In genomic region chr2:241190291-241190981, GRCh38 we compare ENCODE assay signal across 22 cellular contexts. TPM values are rescaled to one million over a fixed set of nuclear protein-coding genes. Genes with fewer than 3 reads are reported as not detected.
DNase-seq lines count a peak whose midpoint lies in the region; ATAC-seq, FAIRE-seq and TF ChIP-seq lines count a peak whose summit lies in the region.
"Had no signal": no experiment of that assay in that cellular context is flagged by ENCODE, and none has a peak within 500 bp of the region (broad histone marks: within the 10 kb centered on the region; RNA-seq: fewer than 3 reads in every experiment).

No MANE protein-coding gene starts in this region.

- TF ChIP-seq RAD21 in A549 (conservative IDR thresholded peaks at IDR 0.05 in 1 of 2, IDR thresholded peaks at IDR 0.05 in 1 of 2) (no peak), HCT116 (IDR thresholded peaks at IDR 0.05; ENCODE audit: low read depth) (no peak)

- H3K9me3 ChIP-seq in A549 (no peaks in the 10 kb centered on the region), HCT116 (ENCODE audit: control insufficient read depth in 1 of 2, insufficient read depth in 1 of 2, low read depth in 1 of 2, low read length in 2 of 2) (no peaks in the 10 kb centered on the region), endodermal cell (ENCODE audit: control insufficient read depth, low read length) (no peaks in the 10 kb centered on the region)
- H3K9me3 ChIP-seq: MG63, suprapubic skin, vagina had no signal

- H3K27me3 ChIP-seq in HCT116 (ENCODE audit: insufficient read depth, low read length) (no peaks in the 10 kb centered on the region), endodermal cell (ENCODE audit: control insufficient read depth, insufficient read depth, low read length, poor library complexity, severe bottlenecking) (no peaks in the 10 kb centered on the region)
- H3K27me3 ChIP-seq: MG63, vagina had no signal

- FAIRE-seq in A549 (lab: Jason Lieb, UNC): no peak
- FAIRE-seq: GM12891, RCC 7860 had no signal

- CTCF ChIA-PET in A549 (lab: Yijun Ruan, JAX): no interaction called here
- CTCF ChIA-PET in HCT116 (lab: Charles Lee): no interaction called here

- H4K20me1 ChIP-seq in HCT116 (ENCODE audit: insufficient read depth): no peaks in the 10 kb centered on the region

- no peak overlapping the region for H3K9ac ChIP-seq in HCT116 (ENCODE audit: low read length)
- H3K9ac ChIP-seq in endodermal cell (ENCODE audit: extremely low read depth, low read length, poor library complexity, severe bottlenecking): no peak overlapping the region

- H3K27ac Mint-ChIP-seq in endodermal cell (no peak overlapping the region), HFFc6 (no peak overlapping the region)
- no peak overlapping the region for H3K27ac Mint-ChIP-seq in natural killer cell treated with Interleukin-12 subunit alpha and Interleukin-12 subunit beta and Interleukin-15 and Interleukin-18, amount 100 ng/mL, for 72 hours
- H3K27ac Mint-ChIP-seq: memory B cell had no signal

- 87% methylated on average over 14 of the region's 19 CpGs for WGBS in A549 (ENCODE audit: missing lambda C conversion rate)
- 94% methylated on average over 8 to 19 of the region's 19 CpGs for WGBS in endodermal cell (ENCODE audit: insufficient coverage in 1 of 2, insufficient read length in 1 of 2), 2 experiments

- no peak overlapping the region for H3K4me3 ChIP-seq in A549
- no peak overlapping the region for H3K4me3 ChIP-seq in HCT116 (replicated peaks in 1 of 2; ENCODE audit: low read depth in 1 of 2, low read length in 2 of 2)
- H3K4me3 ChIP-seq in endodermal cell (ENCODE audit: low read length): no peak overlapping the region
- H3K4me3 ChIP-seq: MG63, smooth muscle cell, suprapubic skin, vagina had no signal

- H3K9me3 Mint-ChIP-seq in endodermal cell (no peaks in the 10 kb centered on the region), HFFc6 (no peaks in the 10 kb centered on the region)
- no peaks in the 10 kb centered on the region for H3K9me3 Mint-ChIP-seq in natural killer cell treated with Interleukin-12 subunit alpha and Interleukin-12 subunit beta and Interleukin-15 and Interleukin-18, amount 100 ng/mL, for 72 hours
- H3K9me3 Mint-ChIP-seq: memory B cell had no signal

- peak in 1 of 2 experiments; percentile 26 for DNase-seq in A549 (ENCODE audit: low read depth in 1 of 2, low spot score in 1 of 2)
- DNase-seq in HCT116 (ENCODE audit: low read depth, low spot score): no peak
- DNase-seq in endodermal cell: peak; percentile 54
- DNase-seq in natural killer cell treated with Interleukin-12 subunit alpha and Interleukin-12 subunit beta and Interleukin-15 and Interleukin-18, amount 100 ng/mL, for 72 hours (ENCODE audit: low spot score): peak; percentile 60
- no peak for DNase-seq in HFFc6
- DNase-seq: activated CD4-positive, alpha-beta T cell treated with anti-CD3 and anti-CD28 coated beads for 4 hours; activated naive CD4-positive, alpha-beta T cell treated with anti-CD3 and anti-CD28 coated beads, Interleukin-2, amount 50 U/mL, for 16 hours; C1 segment of cervical spinal cord; kidney glomerular epithelial cell; MG63; nucleus accumbens; stimulated activated CD4-positive, alpha-beta T cell treated with anti-CD3 and anti-CD28 coated beads, Interleukin-2, amount 100 ng/mL, for 24 hours; T-helper 2 cell had no signal

- H3K27ac ChIP-seq in A549: no peak overlapping the region
- no peak overlapping the region for H3K27ac ChIP-seq in HCT116 (ENCODE audit: low read depth, low read length)
- H3K27ac ChIP-seq in endodermal cell (ENCODE audit: low read depth, low read length): no peak overlapping the region
- H3K27ac ChIP-seq: suprapubic skin, vagina had no signal

- peaks cover 6% of the 10 kb centered on the region; the same call in 1 of the 3 replicates for H3K4me1 ChIP-seq in A549
- H3K4me1 ChIP-seq in HCT116 (ENCODE audit: control insufficient read depth in 1 of 2, insufficient read depth in 2 of 2, low read length in 2 of 2): no peaks in the 10 kb centered on the region
- H3K4me1 ChIP-seq in endodermal cell (ENCODE audit: control insufficient read depth, insufficient read depth, low read length): peaks cover 6% of the 10 kb centered on the region
- H3K4me1 ChIP-seq: suprapubic skin, vagina had no signal

- peaks cover 4% of the 10 kb centered on the region for H3K4me1 Mint-ChIP-seq in endodermal cell
- H3K4me1 Mint-ChIP-seq in natural killer cell treated with Interleukin-12 subunit alpha and Interleukin-12 subunit beta and Interleukin-15 and Interleukin-18, amount 100 ng/mL, for 72 hours (ENCODE audit: low read depth in 2 of 2): no peaks in the 10 kb centered on the region
- H3K4me1 Mint-ChIP-seq in HFFc6 (ENCODE audit: low read depth): no peaks in the 10 kb centered on the region

- H3K79me2 ChIP-seq in HCT116 (ENCODE audit: insufficient read depth, low read length): no peaks in the 10 kb centered on the region

- TF ChIP-seq CTCF in A549 (IDR thresholded peaks at IDR 0.05): no peak
- no peak for TF ChIP-seq CTCF in HCT116 (IDR thresholded peaks at IDR 0.05 in 2 of 3, conservative IDR thresholded peaks at IDR 0.05 in 1 of 3; ENCODE audit: borderline replicate concordance in 1 of 3, insufficient read depth in 1 of 3, low read depth in 2 of 3, low read length in 2 of 3)
- TF ChIP-seq CTCF in endodermal cell (conservative IDR thresholded peaks at IDR 0.05): no peak
- TF ChIP-seq CTCF in HFFc6 (IDR thresholded peaks at IDR 0.05): no peak

- H2AFZ ChIP-seq in HCT116 (ENCODE audit: low read depth, low read length, poor library complexity, severe bottlenecking): no peak overlapping the region

- H3K27me3 Mint-ChIP-seq in endodermal cell (ENCODE audit: insufficient read depth) (no peaks in the 10 kb centered on the region), HFFc6 (ENCODE audit: insufficient read depth) (peaks cover 7% of the 10 kb centered on the region)
- no peaks in the 10 kb centered on the region for H3K27me3 Mint-ChIP-seq in natural killer cell treated with Interleukin-12 subunit alpha and Interleukin-12 subunit beta and Interleukin-15 and Interleukin-18, amount 100 ng/mL, for 72 hours

- no TSS peak for BruUV-seq in HCT116 (replicated peaks; lab: Mats Ljungman, UMichigan)

- no peaks in the 10 kb centered on the region for H3K36me3 Mint-ChIP-seq in endodermal cell (ENCODE audit: low read depth)
- no peaks in the 10 kb centered on the region for H3K36me3 Mint-ChIP-seq in natural killer cell treated with Interleukin-12 subunit alpha and Interleukin-12 subunit beta and Interleukin-15 and Interleukin-18, amount 100 ng/mL, for 72 hours
- H3K36me3 Mint-ChIP-seq in HFFc6 (ENCODE audit: low read depth): no peaks in the 10 kb centered on the region
- H3K36me3 Mint-ChIP-seq: memory B cell had no signal

- ATAC-seq in A549: peak; percentile 55 to 66; a peak in 4 of 6 replicates
- ATAC-seq in HCT116: peak; percentile 55
- peak; percentile 14 to 44 for ATAC-seq in natural killer cell treated with Interleukin-12 subunit alpha and Interleukin-12 subunit beta and Interleukin-15 and Interleukin-18, amount 100 ng/mL, for 72 hours
- ATAC-seq in GM18519 (IDR thresholded peaks at IDR 0.05; ENCODE audit: low FRiP score, unreplicated experiment): no peak
- ATAC-seq in HG03378 (IDR thresholded peaks at IDR 0.05; ENCODE audit: unreplicated experiment): no peak
- no peak for ATAC-seq in HG03439 (IDR thresholded peaks at IDR 0.05; ENCODE audit: unreplicated experiment)

- H3K9me2 ChIP-seq in HCT116 (ENCODE audit: insufficient read depth): no peaks in the 10 kb centered on the region

- POLR2A ChIA-PET in A549 (lab: Yijun Ruan, JAX) (no interaction called here), HCT116 (lab: Charles Lee) (no interaction called here)

- no peak overlapping the region for H3K4me2 ChIP-seq in A549
- H3K4me2 ChIP-seq in HCT116 (ENCODE audit: low read length): no peak overlapping the region
- H3K4me2 ChIP-seq: smooth muscle cell had no signal

- H3K36me3 ChIP-seq in HCT116 (ENCODE audit: control insufficient read depth in 1 of 2, insufficient read depth in 2 of 2, low read length in 2 of 2) (no peaks in the 10 kb centered on the region), endodermal cell (ENCODE audit: control insufficient read depth, insufficient read depth, low read length) (no peaks in the 10 kb centered on the region)
- H3K36me3 ChIP-seq: MG63, suprapubic skin, vagina had no signal

- no peak for TF ChIP-seq POLR2A in A549 (IDR thresholded peaks at IDR 0.05; ENCODE audit: low read length)
- no peak for TF ChIP-seq POLR2A in HCT116 (IDR thresholded peaks at IDR 0.05; ENCODE audit: borderline replicate concordance, extremely low read depth, insufficient read depth, insufficient read length)

- intact Hi-C loops in HCT116 (cut with micrococcal nuclease): no loop called here

- RAD21 ChIA-PET in HCT116 (lab: Charles Lee; ENCODE audit: low non-redundant PET in 1 of 2, low total read pairs in 2 of 2, uncharacterized antibody in 2 of 2, unreplicated experiment in 2 of 2): no interaction called here

- TF ChIP-seq EP300 in A549 (IDR thresholded peaks at IDR 0.05): no peak

- H3K4me3 Mint-ChIP-seq in endodermal cell (no peak overlapping the region), HFFc6 (no peak overlapping the region)
- H3K4me3 Mint-ChIP-seq in natural killer cell treated with Interleukin-12 subunit alpha and Interleukin-12 subunit beta and Interleukin-15 and Interleukin-18, amount 100 ng/mL, for 72 hours: no peak overlapping the region
- H3K4me3 Mint-ChIP-seq: memory B cell had no signal

RNA-seq across cellular contexts. Expression of gene ANO7, which starts 2.0 kb away (rescaled TPM):
- polyA plus RNA-seq in A549 (2011; rRNA removed) (0.92 and 1.3 TPM in 2 replicates), A549 (2017; fragmentation: RNase III; extraction: RNeasy Plus Mini Kit Qiagen cat#74134 plus additional on column Dnase treatment) (2.0 to 3.0 TPM (median 2.7 TPM) in 3 replicates)
- 2.1 and 3.1 TPM in 2 replicates for polyA plus RNA-seq in A549 (2012; cell fraction: cytosol; rRNA removed)
- polyA plus RNA-seq in A549 (2012; cell fraction: nucleus; rRNA removed): 3.7 and 4.2 TPM in 2 replicates
- polyA minus RNA-seq in A549 (2011; rRNA and poly(A)+ RNA removed): 1.9 and 2.8 TPM in 2 replicates
- total RNA-seq in HCT116 (2021; ENCODE audit: unreplicated experiment) (0.84 TPM), endodermal cell (1 to 10 TPM; 8.1 to 8.5 TPM)
- 0.42 and 0.75 TPM in 2 replicates for polyA plus RNA-seq in HCT116 (2012)
- 1.3 TPM for polyA plus RNA-seq in endodermal cell (2013, experiment 1 of 2)
- 2.0 TPM for polyA plus RNA-seq in endodermal cell (2013, experiment 2 of 2)
- 1 to 10 TPM; 2.8 to 7.1 TPM for total RNA-seq in natural killer cell treated with Interleukin-12 subunit alpha and Interleukin-12 subunit beta and Interleukin-15 and Interleukin-18, amount 100 ng/mL, for 72 hours
- total RNA-seq in HFFc6 (2021; fragmentation: NEBNext Ultra II Directional; extraction: Animal tissue kit (Norgen Biotek cat#: 25700)): 1 to 10 TPM in 4 of 6 experiments, under 1 TPM in 2; 0.80 to 1.4 (median 1.2) TPM

RNA-seq across cellular contexts. Expression of gene PPP1R7, which starts 40.2 kb away (rescaled TPM):
- 50.0 and 76.4 TPM in 2 replicates for polyA plus RNA-seq in A549 (2011; rRNA removed)
- polyA plus RNA-seq in A549 (2012; cell fraction: cytosol; rRNA removed): 35.8 and 48.1 TPM in 2 replicates
- 21.8 and 24.9 TPM in 2 replicates for polyA plus RNA-seq in A549 (2012; cell fraction: nucleus; rRNA removed)
- 124 to 136 TPM (median 129 TPM) in 3 replicates for polyA plus RNA-seq in A549 (2017; fragmentation: RNase III; extraction: RNeasy Plus Mini Kit Qiagen cat#74134 plus additional on column Dnase treatment)
- 22.3 and 23.8 TPM in 2 replicates for polyA minus RNA-seq in A549 (2011; rRNA and poly(A)+ RNA removed)
- total RNA-seq in HCT116 (2021; ENCODE audit: unreplicated experiment): 45.4 TPM
- polyA plus RNA-seq in HCT116 (2012): 44.5 and 55.7 TPM in 2 replicates
- total RNA-seq in endodermal cell: 10 to 100 TPM; 48.5 to 52.7 TPM
- 54.8 TPM for polyA plus RNA-seq in endodermal cell (2013, experiment 1 of 2)
- 59.1 TPM for polyA plus RNA-seq in endodermal cell (2013, experiment 2 of 2)
- total RNA-seq in natural killer cell treated with Interleukin-12 subunit alpha and Interleukin-12 subunit beta and Interleukin-15 and Interleukin-18, amount 100 ng/mL, for 72 hours: 100 to 1,000 TPM in 1 of 2 donors, 10 to 100 TPM in 1; 54.8 to 109 TPM
- 100 to 1,000 TPM in 3 of 6 experiments, 10 to 100 TPM in 3; 90.6 to 117 (median 103) TPM for total RNA-seq in HFFc6 (2021; fragmentation: NEBNext Ultra II Directional; extraction: Animal tissue kit (Norgen Biotek cat#: 25700))

RNA-seq across cellular contexts. Expression of gene PASK, which starts 41.2 kb away (rescaled TPM):
- polyA plus RNA-seq in A549 (2011; rRNA removed): 7.4 and 10.3 TPM in 2 replicates
- 9.5 and 11.1 TPM in 2 replicates for polyA plus RNA-seq in A549 (2012; cell fraction: cytosol; rRNA removed)
- polyA plus RNA-seq in A549 (2012; cell fraction: nucleus; rRNA removed): 48.8 and 66.8 TPM in 2 replicates
- 11.7 to 12.4 TPM (median 12.2 TPM) in 3 replicates for polyA plus RNA-seq in A549 (2017; fragmentation: RNase III; extraction: RNeasy Plus Mini Kit Qiagen cat#74134 plus additional on column Dnase treatment)
- polyA minus RNA-seq in A549 (2011; rRNA and poly(A)+ RNA removed): 12.6 and 20.9 TPM in 2 replicates
- 45.8 TPM for total RNA-seq in HCT116 (2021; ENCODE audit: unreplicated experiment)
- 12.4 and 14.7 TPM in 2 replicates for polyA plus RNA-seq in HCT116 (2012)
- 10 to 100 TPM; 76.5 to 94.5 TPM for total RNA-seq in endodermal cell
- 24.8 TPM for polyA plus RNA-seq in endodermal cell (2013, experiment 1 of 2)
- 21.1 TPM for polyA plus RNA-seq in endodermal cell (2013, experiment 2 of 2)
- 10 to 100 TPM; 69.5 to 78.9 TPM for total RNA-seq in natural killer cell treated with Interleukin-12 subunit alpha and Interleukin-12 subunit beta and Interleukin-15 and Interleukin-18, amount 100 ng/mL, for 72 hours
- total RNA-seq in HFFc6 (2021; fragmentation: NEBNext Ultra II Directional; extraction: Animal tissue kit (Norgen Biotek cat#: 25700)): 1 to 10 TPM; 3.3 to 7.1 (median 6.0) TPM

Comparison
In these comparisons a context has a peak if more than half of its experiments do, and no peak if none do; other contexts are left out.
1. ATAC-seq: peak in A549 (2 of 2), HCT116 (single experiment) and natural killer cell treated with Interleukin-12 subunit alpha and Interleukin-12 subunit beta and Interleukin-15 and Interleukin-18, amount 100 ng/mL, for 72 hours (2 of 2); none in GM18519 (single experiment), HG03378 (single experiment) and HG03439 (single experiment).
2. DNase-seq: peak in endodermal cell (single experiment) and natural killer cell treated with Interleukin-12 subunit alpha and Interleukin-12 subunit beta and Interleukin-15 and Interleukin-18, amount 100 ng/mL, for 72 hours (single experiment); none in HCT116 (single experiment) and HFFc6 (single experiment).